ENCODE assay signal across 8 cellular contexts in genomic region chr5:61331407-61332368, GRCh38. TPM values are rescaled to one million over a fixed set of nuclear protein-coding genes. Genes with fewer than 3 reads are reported as not detected.
DNase-seq lines count a peak whose midpoint lies in the region; ATAC-seq and TF ChIP-seq lines count a peak whose summit lies in the region.

TSS of gene ZSWIM6 (plus strand) at chr5:61332258. CDS start at chr5:61332273, 15 bp downstream.

- H4K20me1 ChIP-seq in DOHH2 (ENCODE audit: control insufficient read depth, insufficient read depth, low read depth, low read length) (peaks cover 6% of the 10 kb centered on the region), GM23338 (replicated peaks; ENCODE audit: insufficient read depth) (peaks cover 34% of the 10 kb centered on the region)

- CTCF ChIA-PET in RWPE1 (lab: Yijun Ruan, JAX) = interaction anchor here (0.6 to 2.6 kb wide), 10 partner anchors 29 to 386 kb away, joined by 3 to 14 read pairs (median 4); no protein-coding TSS in a partner anchor

- no peaks in the 10 kb centered on the region for H3K36me3 ChIP-seq in DOHH2 (ENCODE audit: control insufficient read depth, low read length)
- no peaks in the 10 kb centered on the region for H3K36me3 ChIP-seq in GM23338 (ENCODE audit: insufficient read depth)

- TF ChIP-seq CTCF in DOHH2 (IDR thresholded peaks at IDR 0.05; ENCODE audit: low read depth, low read length, poor library complexity, severe bottlenecking) = no peak
- TF ChIP-seq CTCF in GM23338 (conservative IDR thresholded peaks at IDR 0.05; ENCODE audit: low read depth in 2 of 2) = no peak
- no peak for TF ChIP-seq CTCF in LNCaP clone FGC (IDR thresholded peaks at IDR 0.05; ENCODE audit: control insufficient read depth, extremely low read depth, insufficient read depth)
- no peak for TF ChIP-seq CTCF in RWPE1 (conservative IDR thresholded peaks at IDR 0.05; ENCODE audit: low read depth)
- no peak for TF ChIP-seq CTCF in fibroblast of pulmonary artery (IDR thresholded peaks at IDR 0.05; ENCODE audit: low read length, missing control alignments)

- peak within 1 kb of the TSS; percentile 73 for H3K4me3 ChIP-seq in DOHH2 (ENCODE audit: low read length)
- peak within 1 kb of the TSS; percentile 81 for H3K4me3 ChIP-seq in GM23338
- peak within 1 kb of the TSS; percentile 77 for H3K4me3 ChIP-seq in LNCaP clone FGC (ENCODE audit: low read depth, low read length)
- H3K4me3 ChIP-seq in fibroblast of pulmonary artery (replicated peaks; ENCODE audit: low read depth, low read length) = peak within 1 kb of the TSS; percentile 82

- H3K36me3 Mint-ChIP-seq in GM23338 (ENCODE audit: low read depth) = peaks cover 3% of the 10 kb centered on the region; the same call in 2 of the 3 replicates
- H3K36me3 Mint-ChIP-seq in natural killer cell treated with Interleukin-12 subunit alpha and Interleukin-12 subunit beta and Interleukin-15 and Interleukin-18, amount 100 ng/mL, for 72 hours = peaks cover 4% of the 10 kb centered on the region

- no peaks in the 10 kb centered on the region for H3K9me3 ChIP-seq in DOHH2 (ENCODE audit: control insufficient read depth, insufficient read depth, low read length)

- H3K9me2 ChIP-seq in DOHH2 (replicated peaks; ENCODE audit: control insufficient read depth, low read length) (no peaks in the 10 kb centered on the region), GM23338 (ENCODE audit: insufficient read depth) (no peaks in the 10 kb centered on the region)

- H3K27ac Mint-ChIP-seq in GM23338 = no peak within 1 kb of the TSS
- H3K27ac Mint-ChIP-seq in natural killer cell treated with Interleukin-12 subunit alpha and Interleukin-12 subunit beta and Interleukin-15 and Interleukin-18, amount 100 ng/mL, for 72 hours = peak within 1 kb of the TSS; percentile 83 to 89

- peaks cover 59% of the 10 kb centered on the region for H3K27me3 Mint-ChIP-seq in GM23338 (ENCODE audit: insufficient read depth, low read depth, poor library complexity)
- H3K27me3 Mint-ChIP-seq in natural killer cell treated with Interleukin-12 subunit alpha and Interleukin-12 subunit beta and Interleukin-15 and Interleukin-18, amount 100 ng/mL, for 72 hours = peaks cover 18 to 26% of the 10 kb centered on the region in 2 donors

- H3K27ac ChIP-seq in DOHH2 (ENCODE audit: low read depth, low read length) = no peak within 1 kb of the TSS
- no peak within 1 kb of the TSS for H3K27ac ChIP-seq in GM23338 (ENCODE audit: low read depth)
- H3K27ac ChIP-seq in RWPE1 = peak within 1 kb of the TSS; percentile 96

- H3K4me2 ChIP-seq in DOHH2 (ENCODE audit: low read length) (peak within 1 kb of the TSS; percentile 72), GM23338 (peak within 1 kb of the TSS; percentile 97)

- POLR2A ChIA-PET in RWPE1 (lab: Yijun Ruan, JAX; ENCODE audit: low non-redundant PET) = interaction anchor here (0.6 to 0.8 kb wide), 2 partner anchors 169 to 387 kb away, joined by 3 to 4 read pairs; partner anchors contain the start of genes ERCC8 and SMIM15

- H3K4me1 ChIP-seq in DOHH2 (ENCODE audit: control insufficient read depth, low read length) (peaks cover 20% of the 10 kb centered on the region), GM23338 (ENCODE audit: insufficient read depth) (peaks cover 27% of the 10 kb centered on the region)

- H3F3A ChIP-seq in DOHH2 (ENCODE audit: control insufficient read depth, insufficient read depth) (peaks cover 3% of the 10 kb centered on the region), GM23338 (replicated peaks; ENCODE audit: low read depth) (0 out of 2 replicates have a peak, but pooled peaks cover 2% of the 10 kb centered on the region)

- H3K79me2 ChIP-seq in DOHH2 (ENCODE audit: control insufficient read depth, low read length) = no peaks in the 10 kb centered on the region
- H3K79me2 ChIP-seq in GM23338 (replicated peaks; ENCODE audit: insufficient read depth) = peaks cover 29% of the 10 kb centered on the region

- peak; percentile 50 for ATAC-seq in GM23338
- peak; percentile 92 to 95 for ATAC-seq in natural killer cell treated with Interleukin-12 subunit alpha and Interleukin-12 subunit beta and Interleukin-15 and Interleukin-18, amount 100 ng/mL, for 72 hours

- H3K9me3 Mint-ChIP-seq in GM23338 = peaks cover 3% of the 10 kb centered on the region; the same call in 2 of the 3 replicates
- peaks cover 2% of the 10 kb centered on the region for H3K9me3 Mint-ChIP-seq in natural killer cell treated with Interleukin-12 subunit alpha and Interleukin-12 subunit beta and Interleukin-15 and Interleukin-18, amount 100 ng/mL, for 72 hours

- H3K4me3 Mint-ChIP-seq in GM23338 = peak within 1 kb of the TSS; percentile 85
- H3K4me3 Mint-ChIP-seq in natural killer cell treated with Interleukin-12 subunit alpha and Interleukin-12 subunit beta and Interleukin-15 and Interleukin-18, amount 100 ng/mL, for 72 hours = peak within 1 kb of the TSS; percentile 93

- peak within 1 kb of the TSS; percentile 78 for H2AFZ ChIP-seq in GM23338

- peak; percentile 99 for DNase-seq in GM23338 (ENCODE audit: low spot score)
- peak; percentile 95 for DNase-seq in LNCaP clone FGC (ENCODE audit: low read depth)
- DNase-seq in RWPE1 (ENCODE audit: low spot score) = peak; percentile 98
- peak; percentile 97 for DNase-seq in activated effector memory CD4-positive, alpha-beta T cell treated with Interleukin-2 at 50 U/mL for 16 hours
- DNase-seq in fibroblast of pulmonary artery (ENCODE audit: low read depth) = peak; percentile 99
- DNase-seq in natural killer cell treated with Interleukin-12 subunit alpha and Interleukin-12 subunit beta and Interleukin-15 and Interleukin-18, amount 100 ng/mL, for 72 hours (ENCODE audit: low spot score) = peak; percentile 98
- peak; percentile 98 for DNase-seq in stimulated activated naive CD4-positive, alpha-beta T cell treated with Interleukin-2 at 50 U/mL for 16 hours (lab: John Stamatoyannopoulos, UW)

- peaks cover 43% of the 10 kb centered on the region for H3K4me1 Mint-ChIP-seq in GM23338
- H3K4me1 Mint-ChIP-seq in natural killer cell treated with Interleukin-12 subunit alpha and Interleukin-12 subunit beta and Interleukin-15 and Interleukin-18, amount 100 ng/mL, for 72 hours (ENCODE audit: low read depth in 2 of 2) = peaks cover 45 to 46% of the 10 kb centered on the region in 2 donors

- H3K27me3 ChIP-seq in DOHH2 (ENCODE audit: control insufficient read depth, low read length) = peaks cover 69% of the 10 kb centered on the region
- H3K27me3 ChIP-seq in GM23338 (ENCODE audit: insufficient read depth) = peaks cover 85% of the 10 kb centered on the region

TF ChIP-seq in GM23338, 12 proteins besides CTCF, POLR2A, EP300 and RAD21:
- TF ChIP-seq REST (IDR thresholded peaks at IDR 0.05; ENCODE audit: unreplicated experiment) = no peak
- TF ChIP-seq CREB1 (CRISPR knock-in tag; IDR thresholded peaks at IDR 0.05; ENCODE audit: low read depth) = peak; percentile 94
- TF ChIP-seq POLR2AphosphoS5 (IDR thresholded peaks at IDR 0.05; ENCODE audit: low read depth) = peak; percentile 89

RNA-seq across cellular contexts. Expression of gene ZSWIM6, which starts in this region (rescaled TPM):
- total RNA-seq in GM23338 (2014; rRNA removed; shearing (Covaris generic)) = 6.0 and 6.6 TPM in 2 replicates
- 3.8 and 3.9 TPM in 2 replicates for polyA plus RNA-seq in GM23338 (2016; fragmentation: Nextera tagmentation; extraction: Ambion mirVana)
- total RNA-seq in natural killer cell treated with Interleukin-12 subunit alpha and Interleukin-12 subunit beta and Interleukin-15 and Interleukin-18, amount 100 ng/mL, for 72 hours = 1 to 10 TPM; 7.8 to 9.8 TPM
